In the genomic region with DNA sequence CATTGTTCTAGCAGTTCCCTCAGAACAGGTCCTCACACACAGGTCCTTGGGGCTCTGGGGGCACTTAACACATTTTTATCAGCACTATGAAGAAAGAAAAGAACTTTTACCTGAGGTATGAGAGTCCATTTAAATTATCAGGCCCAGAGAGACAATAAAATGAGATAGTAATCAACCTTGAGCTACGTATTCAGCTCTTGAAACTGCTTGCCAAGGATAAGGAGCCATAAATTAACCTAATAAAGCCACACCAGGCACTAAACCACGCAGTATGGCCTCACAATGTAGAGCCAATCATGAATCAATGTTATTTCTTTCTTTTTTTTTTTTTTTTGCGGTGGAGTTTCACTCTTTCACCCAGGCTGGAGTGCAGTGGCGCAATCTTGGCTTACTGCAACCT, we compare ENCODE assay signal across 5 cellular contexts. TPM values are rescaled to one million over a fixed set of nuclear protein-coding genes. Genes with fewer than 3 reads are reported as not detected.
"Had no signal": no experiment of that assay in that cellular context is flagged by ENCODE, and none has a peak within 500 bp of the region (broad histone marks: within the 10 kb centered on the region; RNA-seq: fewer than 3 reads in every experiment).

No MANE protein-coding gene starts in this region.

RNA-seq across cellular contexts. Expression of a gene that starts 37.5 kb away (rescaled TPM):
- total RNA-seq: natural killer cell; natural killer cell treated with Interleukin-12 subunit alpha and Interleukin-12 subunit beta and Interleukin-15 and Interleukin-18, amount 100 ng/mL, for 72 hours had no signal
- polyA plus RNA-seq: naive thymus-derived CD4-positive, alpha-beta T cell; naive thymus-derived CD8-positive, alpha-beta T cell; neural cell had no signal
